ENCODE assay signal across 1 cellular context in the genomic region with DNA sequence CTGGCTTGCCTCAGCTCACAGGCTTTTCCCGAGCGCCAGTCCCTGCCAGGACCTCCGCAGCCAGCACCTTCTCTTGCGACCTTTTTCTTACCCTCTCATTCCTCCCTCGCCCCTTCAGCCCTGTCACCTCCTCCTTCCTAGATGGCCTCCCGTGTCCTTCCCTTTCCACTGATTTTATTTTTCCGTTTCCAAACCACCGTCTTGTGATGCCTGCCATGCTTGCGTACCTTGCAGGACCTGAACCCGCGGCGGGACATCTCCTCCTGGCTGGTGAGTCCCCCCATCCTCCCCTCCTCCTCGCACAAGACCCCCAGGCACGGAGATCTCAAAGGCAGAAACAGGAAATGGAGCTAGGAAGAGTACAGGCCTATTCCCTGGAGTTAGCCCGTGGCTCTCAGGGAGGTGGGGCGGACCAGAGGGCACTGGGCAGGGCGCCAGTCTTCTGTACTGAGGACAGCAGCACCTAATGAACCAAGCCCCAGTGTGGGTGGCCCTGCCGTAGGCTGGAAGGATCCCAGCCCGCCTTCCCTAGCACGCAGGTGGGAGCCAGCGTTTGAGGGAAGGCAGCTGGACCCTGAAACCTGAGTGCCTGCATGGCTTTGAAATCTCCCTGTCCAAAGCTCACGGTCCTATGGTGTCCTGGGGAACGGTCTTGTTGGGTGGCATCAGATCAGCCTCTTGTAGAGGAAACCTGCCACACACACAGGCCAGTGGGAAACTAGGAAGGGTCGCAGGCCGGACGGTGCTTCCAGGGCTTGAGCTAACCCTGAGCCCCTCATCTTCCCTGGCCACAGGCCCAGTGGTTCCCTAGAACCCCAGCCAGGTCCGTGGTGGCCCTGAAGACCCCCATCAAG.
A peak's percentile ranks its signal among the peaks of the same experiment; 100 is the strongest.
TF ChIP-seq lines count a peak whose summit lies in the region.

No MANE protein-coding gene starts in this region.

TF ChIP-seq in HepG2, 621 proteins besides CTCF, POLR2A, EP300 and RAD21 (continued from another document and continues in another):
- TF ChIP-seq, protein P1, sequence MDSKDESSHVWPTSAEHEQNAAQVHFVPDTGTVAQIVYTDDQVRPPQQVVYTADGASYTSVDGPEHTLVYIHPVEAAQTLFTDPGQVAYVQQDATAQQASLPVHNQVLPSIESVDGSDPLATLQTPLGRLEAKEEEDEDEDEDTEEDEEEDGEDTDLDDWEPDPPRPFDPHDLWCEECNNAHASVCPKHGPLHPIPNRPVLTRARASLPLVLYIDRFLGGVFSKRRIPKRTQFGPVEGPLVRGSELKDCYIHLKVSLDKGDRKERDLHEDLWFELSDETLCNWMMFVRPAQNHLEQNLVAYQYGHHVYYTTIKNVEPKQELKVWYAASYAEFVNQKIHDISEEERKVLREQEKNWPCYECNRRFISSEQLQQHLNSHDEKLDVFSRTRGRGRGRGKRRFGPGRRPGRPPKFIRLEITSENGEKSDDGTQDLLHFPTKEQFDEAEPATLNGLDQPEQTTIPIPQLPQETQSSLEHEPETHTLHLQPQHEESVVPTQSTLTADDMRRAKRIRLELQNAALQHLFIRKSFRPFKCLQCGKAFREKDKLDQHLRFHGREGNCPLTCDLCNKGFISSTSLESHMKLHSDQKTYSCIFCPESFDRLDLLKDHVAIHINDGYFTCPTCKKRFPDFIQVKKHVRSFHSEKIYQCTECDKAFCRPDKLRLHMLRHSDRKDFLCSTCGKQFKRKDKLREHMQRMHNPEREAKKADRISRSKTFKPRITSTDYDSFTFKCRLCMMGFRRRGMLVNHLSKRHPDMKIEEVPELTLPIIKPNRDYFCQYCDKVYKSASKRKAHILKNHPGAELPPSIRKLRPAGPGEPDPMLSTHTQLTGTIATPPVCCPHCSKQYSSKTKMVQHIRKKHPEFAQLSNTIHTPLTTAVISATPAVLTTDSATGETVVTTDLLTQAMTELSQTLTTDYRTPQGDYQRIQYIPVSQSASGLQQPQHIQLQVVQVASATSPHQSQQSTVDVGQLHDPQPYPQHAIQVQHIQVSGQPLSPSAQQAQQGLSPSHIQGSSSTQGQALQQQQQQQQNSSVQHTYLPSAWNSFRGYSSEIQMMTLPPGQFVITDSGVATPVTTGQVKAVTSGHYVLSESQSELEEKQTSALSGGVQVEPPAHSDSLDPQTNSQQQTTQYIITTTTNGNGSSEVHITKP (CRISPR knock-in tag; IDR thresholded peaks at IDR 0.05; ENCODE audit: low read depth), result peak; percentile 71
- TF ChIP-seq XBP1 (CRISPR knock-in tag; IDR thresholded peaks at IDR 0.05), result no peak
- no peak for TF ChIP-seq NBN (conservative IDR thresholded peaks at IDR 0.05)
- TF ChIP-seq POGZ (CRISPR knock-in tag; IDR thresholded peaks at IDR 0.05), result no peak
- TF ChIP-seq ZNF460 (CRISPR knock-in tag; IDR thresholded peaks at IDR 0.05; ENCODE audit: borderline replicate concordance), result no peak
- no peak; the same call in 1 of the 2 replicates for TF ChIP-seq ZNF547 (CRISPR knock-in tag; IDR thresholded peaks at IDR 0.05)
- TF ChIP-seq NR0B2 (CRISPR knock-in tag; IDR thresholded peaks at IDR 0.05), result 0 out of 2 replicates have a peak, but pooled peaks have one; percentile 43
- TF ChIP-seq RNF219 (CRISPR knock-in tag; IDR thresholded peaks at IDR 0.05), result no peak
- TF ChIP-seq SMAD1 (CRISPR knock-in tag; IDR thresholded peaks at IDR 0.05; ENCODE audit: borderline replicate concordance, low read depth), result no peak
- no peak for TF ChIP-seq CC2D1A (CRISPR knock-in tag; IDR thresholded peaks at IDR 0.05)
- TF ChIP-seq PHB2 (IDR thresholded peaks at IDR 0.05; ENCODE audit: partially characterized antibody), result no peak
- 0 out of 2 replicates have a peak, but pooled peaks have one; percentile 70 for TF ChIP-seq NFKBIZ (CRISPR knock-in tag; IDR thresholded peaks at IDR 0.05)
- TF ChIP-seq, protein P2, sequence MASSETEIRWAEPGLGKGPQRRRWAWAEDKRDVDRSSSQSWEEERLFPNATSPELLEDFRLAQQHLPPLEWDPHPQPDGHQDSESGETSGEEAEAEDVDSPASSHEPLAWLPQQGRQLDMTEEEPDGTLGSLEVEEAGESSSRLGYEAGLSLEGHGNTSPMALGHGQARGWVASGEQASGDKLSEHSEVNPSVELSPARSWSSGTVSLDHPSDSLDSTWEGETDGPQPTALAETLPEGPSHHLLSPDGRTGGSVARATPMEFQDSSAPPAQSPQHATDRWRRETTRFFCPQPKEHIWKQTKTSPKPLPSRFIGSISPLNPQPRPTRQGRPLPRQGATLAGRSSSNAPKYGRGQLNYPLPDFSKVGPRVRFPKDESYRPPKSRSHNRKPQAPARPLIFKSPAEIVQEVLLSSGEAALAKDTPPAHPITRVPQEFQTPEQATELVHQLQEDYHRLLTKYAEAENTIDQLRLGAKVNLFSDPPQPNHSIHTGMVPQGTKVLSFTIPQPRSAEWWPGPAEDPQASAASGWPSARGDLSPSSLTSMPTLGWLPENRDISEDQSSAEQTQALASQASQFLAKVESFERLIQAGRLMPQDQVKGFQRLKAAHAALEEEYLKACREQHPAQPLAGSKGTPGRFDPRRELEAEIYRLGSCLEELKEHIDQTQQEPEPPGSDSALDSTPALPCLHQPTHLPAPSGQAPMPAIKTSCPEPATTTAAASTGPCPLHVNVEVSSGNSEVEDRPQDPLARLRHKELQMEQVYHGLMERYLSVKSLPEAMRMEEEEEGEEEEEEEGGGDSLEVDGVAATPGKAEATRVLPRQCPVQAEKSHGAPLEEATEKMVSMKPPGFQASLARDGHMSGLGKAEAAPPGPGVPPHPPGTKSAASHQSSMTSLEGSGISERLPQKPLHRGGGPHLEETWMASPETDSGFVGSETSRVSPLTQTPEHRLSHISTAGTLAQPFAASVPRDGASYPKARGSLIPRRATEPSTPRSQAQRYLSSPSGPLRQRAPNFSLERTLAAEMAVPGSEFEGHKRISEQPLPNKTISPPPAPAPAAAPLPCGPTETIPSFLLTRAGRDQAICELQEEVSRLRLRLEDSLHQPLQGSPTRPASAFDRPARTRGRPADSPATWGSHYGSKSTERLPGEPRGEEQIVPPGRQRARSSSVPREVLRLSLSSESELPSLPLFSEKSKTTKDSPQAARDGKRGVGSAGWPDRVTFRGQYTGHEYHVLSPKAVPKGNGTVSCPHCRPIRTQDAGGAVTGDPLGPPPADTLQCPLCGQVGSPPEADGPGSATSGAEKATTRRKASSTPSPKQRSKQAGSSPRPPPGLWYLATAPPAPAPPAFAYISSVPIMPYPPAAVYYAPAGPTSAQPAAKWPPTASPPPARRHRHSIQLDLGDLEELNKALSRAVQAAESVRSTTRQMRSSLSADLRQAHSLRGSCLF (CRISPR knock-in tag; IDR thresholded peaks at IDR 0.05; ENCODE audit: borderline replicate concordance), result no peak
- TF ChIP-seq, protein P3, sequence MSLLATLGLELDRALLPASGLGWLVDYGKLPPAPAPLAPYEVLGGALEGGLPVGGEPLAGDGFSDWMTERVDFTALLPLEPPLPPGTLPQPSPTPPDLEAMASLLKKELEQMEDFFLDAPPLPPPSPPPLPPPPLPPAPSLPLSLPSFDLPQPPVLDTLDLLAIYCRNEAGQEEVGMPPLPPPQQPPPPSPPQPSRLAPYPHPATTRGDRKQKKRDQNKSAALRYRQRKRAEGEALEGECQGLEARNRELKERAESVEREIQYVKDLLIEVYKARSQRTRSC (CRISPR knock-in tag; IDR thresholded peaks at IDR 0.05; ENCODE audit: low read depth), result 0 out of 2 replicates have a peak, but pooled peaks have one; percentile 20
- TF ChIP-seq DNMT3B (CRISPR knock-in tag; conservative IDR thresholded peaks at IDR 0.05), result no peak
- peak; percentile 48; the same call in 1 of the 2 replicates for TF ChIP-seq THRA (CRISPR knock-in tag; IDR thresholded peaks at IDR 0.05; ENCODE audit: borderline replicate concordance)
- no peak for TF ChIP-seq SCMH1 (CRISPR knock-in tag; IDR thresholded peaks at IDR 0.05; ENCODE audit: borderline replicate concordance)
- 0 out of 2 replicates have a peak, but pooled peaks have one; percentile 39 for TF ChIP-seq ZNF775 (CRISPR knock-in tag; IDR thresholded peaks at IDR 0.05; ENCODE audit: borderline replicate concordance)
- peak; percentile 89; the same call in 1 of the 2 replicates for TF ChIP-seq ZNF607 (CRISPR knock-in tag; IDR thresholded peaks at IDR 0.05; ENCODE audit: borderline replicate concordance)
- TF ChIP-seq DR1 (CRISPR knock-in tag; IDR thresholded peaks at IDR 0.05), result peak; percentile 64
- peak; percentile 66 for TF ChIP-seq RBM39 (IDR thresholded peaks at IDR 0.05; ENCODE audit: low read depth, low read length, poor library complexity, severe bottlenecking)
- TF ChIP-seq ZNF207 (IDR thresholded peaks at IDR 0.05; ENCODE audit: borderline replicate concordance), result no peak
- TF ChIP-seq CREM (IDR thresholded peaks at IDR 0.05), result no peak
- TF ChIP-seq CREM (CRISPR knock-in tag; IDR thresholded peaks at IDR 0.05), result no peak
- TF ChIP-seq ZNF34 (CRISPR knock-in tag; IDR thresholded peaks at IDR 0.05; ENCODE audit: borderline replicate concordance), result no peak
- no peak for TF ChIP-seq ZNF136 (CRISPR knock-in tag; IDR thresholded peaks at IDR 0.05; ENCODE audit: low read depth)
- no peak for TF ChIP-seq STAT5B (CRISPR knock-in tag; IDR thresholded peaks at IDR 0.05)
- 0 out of 2 replicates have a peak, but pooled peaks have one; percentile 27 for TF ChIP-seq SIN3A (IDR thresholded peaks at IDR 0.05; ENCODE audit: borderline replicate concordance, low read depth, low read length)
- TF ChIP-seq TOE1 (CRISPR knock-in tag; IDR thresholded peaks at IDR 0.05), result no peak; the same call in 1 of the 2 replicates
- TF ChIP-seq PRPF4 (IDR thresholded peaks at IDR 0.05; ENCODE audit: low read depth, low read length, poor library complexity, severe bottlenecking), result no peak
- TF ChIP-seq ZNF251 (CRISPR knock-in tag; IDR thresholded peaks at IDR 0.05), result no peak
- TF ChIP-seq CREB3 (CRISPR knock-in tag; IDR thresholded peaks at IDR 0.05), result no peak
- 0 out of 2 replicates have a peak, but pooled peaks have one; percentile 41 for TF ChIP-seq SIX4 (CRISPR knock-in tag; IDR thresholded peaks at IDR 0.05)
- TF ChIP-seq REPIN1 (CRISPR knock-in tag; IDR thresholded peaks at IDR 0.05; ENCODE audit: borderline replicate concordance, low read depth), result peak; percentile 85
- TF ChIP-seq, protein P4, sequence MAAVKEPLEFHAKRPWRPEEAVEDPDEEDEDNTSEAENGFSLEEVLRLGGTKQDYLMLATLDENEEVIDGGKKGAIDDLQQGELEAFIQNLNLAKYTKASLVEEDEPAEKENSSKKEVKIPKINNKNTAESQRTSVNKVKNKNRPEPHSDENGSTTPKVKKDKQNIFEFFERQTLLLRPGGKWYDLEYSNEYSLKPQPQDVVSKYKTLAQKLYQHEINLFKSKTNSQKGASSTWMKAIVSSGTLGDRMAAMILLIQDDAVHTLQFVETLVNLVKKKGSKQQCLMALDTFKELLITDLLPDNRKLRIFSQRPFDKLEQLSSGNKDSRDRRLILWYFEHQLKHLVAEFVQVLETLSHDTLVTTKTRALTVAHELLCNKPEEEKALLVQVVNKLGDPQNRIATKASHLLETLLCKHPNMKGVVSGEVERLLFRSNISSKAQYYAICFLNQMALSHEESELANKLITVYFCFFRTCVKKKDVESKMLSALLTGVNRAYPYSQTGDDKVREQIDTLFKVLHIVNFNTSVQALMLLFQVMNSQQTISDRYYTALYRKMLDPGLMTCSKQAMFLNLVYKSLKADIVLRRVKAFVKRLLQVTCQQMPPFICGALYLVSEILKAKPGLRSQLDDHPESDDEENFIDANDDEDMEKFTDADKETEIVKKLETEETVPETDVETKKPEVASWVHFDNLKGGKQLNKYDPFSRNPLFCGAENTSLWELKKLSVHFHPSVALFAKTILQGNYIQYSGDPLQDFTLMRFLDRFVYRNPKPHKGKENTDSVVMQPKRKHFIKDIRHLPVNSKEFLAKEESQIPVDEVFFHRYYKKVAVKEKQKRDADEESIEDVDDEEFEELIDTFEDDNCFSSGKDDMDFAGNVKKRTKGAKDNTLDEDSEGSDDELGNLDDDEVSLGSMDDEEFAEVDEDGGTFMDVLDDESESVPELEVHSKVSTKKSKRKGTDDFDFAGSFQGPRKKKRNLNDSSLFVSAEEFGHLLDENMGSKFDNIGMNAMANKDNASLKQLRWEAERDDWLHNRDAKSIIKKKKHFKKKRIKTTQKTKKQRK (IDR thresholded peaks at IDR 0.05; ENCODE audit: low read length), result no peak
- TF ChIP-seq ZNF484 (CRISPR knock-in tag; IDR thresholded peaks at IDR 0.05; ENCODE audit: borderline replicate concordance, low read depth), result no peak
